8 cellular contexts compared by ENCODE assay signal in the genomic region with DNA sequence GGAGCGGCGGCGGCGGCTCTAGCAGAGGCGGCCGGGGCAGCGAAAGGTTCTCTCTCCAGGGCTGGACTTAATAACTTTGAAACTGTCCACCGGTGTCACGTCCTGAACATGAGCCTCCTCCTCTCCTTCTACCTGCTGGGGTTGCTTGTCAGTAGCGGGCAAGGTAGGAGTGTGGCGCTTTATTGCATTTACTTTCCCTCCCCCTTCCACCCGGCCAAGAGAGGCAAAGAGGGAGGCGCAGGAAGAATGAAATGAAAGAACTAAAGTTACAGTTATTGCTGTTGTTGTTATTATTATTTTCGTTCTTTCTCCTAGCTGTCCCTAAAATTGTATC. TPM values are rescaled to one million over a fixed set of nuclear protein-coding genes. Genes with fewer than 3 reads are reported as not detected.
DNase-seq lines count a peak whose midpoint lies in the region; ATAC-seq and TF ChIP-seq lines count a peak whose summit lies in the region.

No MANE protein-coding gene starts in this region.

- no peaks in the 10 kb centered on the region for H3K4me1 ChIP-seq in cardiac muscle cell (ENCODE audit: low read depth)
- H3K4me1 ChIP-seq in lung (ENCODE audit: control insufficient read depth in 2 of 2, insufficient read depth in 2 of 2, low read length in 2 of 2) = peaks cover 0 to 5% of the 10 kb centered on the region in 2 donors
- peaks cover 0 to 4% of the 10 kb centered on the region in 2 donors for H3K4me1 ChIP-seq in uterus

- peaks cover 31% of the 10 kb centered on the region for H3K27me3 ChIP-seq in cardiac muscle cell
- no peaks in the 10 kb centered on the region for H3K27me3 ChIP-seq in lung (ENCODE audit: control insufficient read depth, insufficient read depth)
- no peaks in the 10 kb centered on the region for H3K27me3 ChIP-seq in uterus

- 0 to 1% methylated on average over 14 of the region's 14 CpGs for WGBS in lung, 2 donors

- H3K9me3 ChIP-seq in cardiac muscle cell (ENCODE audit: low read depth) (no peaks in the 10 kb centered on the region), lung (ENCODE audit: control insufficient read depth in 2 of 2, insufficient read depth in 1 of 2, low read length in 1 of 2) (no peaks in the 10 kb centered on the region), uterus (no peaks in the 10 kb centered on the region)

- TF ChIP-seq CTCF in cardiac muscle cell (IDR thresholded peaks at IDR 0.05; ENCODE audit: low read depth, low read length) = no peak
- no peak for TF ChIP-seq CTCF in astrocyte of the cerebellum (IDR thresholded peaks at IDR 0.05; ENCODE audit: low read depth, low read length, missing control alignments)
- no peak for TF ChIP-seq CTCF in lung (IDR thresholded peaks at IDR 0.05; ENCODE audit: control extremely low read depth, extremely low read depth)
- no peak for TF ChIP-seq CTCF in uterus (IDR thresholded peaks at IDR 0.05)

- H3K4me3 ChIP-seq in cardiac muscle cell (peak overlapping the region; percentile 46), astrocyte of the cerebellum (ENCODE audit: low read depth, low read length) (peak overlapping the region; percentile 70), lung (peak overlapping the region; percentile 37), uterus (peak overlapping the region; percentile 42 to 46)

- H3K36me3 ChIP-seq in cardiac muscle cell (no peaks in the 10 kb centered on the region), lung (ENCODE audit: control insufficient read depth in 2 of 2, insufficient read depth in 2 of 2, low read length in 2 of 2) (no peaks in the 10 kb centered on the region), uterus (no peaks in the 10 kb centered on the region)

- in situ Hi-C loops in astrocyte of the cerebellum (cut with HindIII; ENCODE audit: low sequenced_read_pairs) = no loop called here

- intact Hi-C loops in Right ventricle myocardium inferior (cut with DNase I) (no loop called here), uterus (cut with DNase I; ENCODE audit: low total_unique reads) (no loop called here), posterior cingulate gyrus (cut with DNase I) (loop anchor here (5.0 kb wide), 1 partner anchor 1794 kb away; no protein-coding TSS in a partner anchor)

- DNase-seq in cardiac muscle cell (ENCODE audit: low read depth in 1 of 2, low spot score in 1 of 2) (no peak), Right ventricle myocardium inferior (ENCODE audit: missing footprints) (no peak), astrocyte of the cerebellum (ENCODE audit: low read depth) (no peak), lung (ENCODE audit: low spot score) (no peak), uterus (no peak), posterior cingulate gyrus (no peak), NCI-H1694 (lab: John Stamatoyannopoulos, UW) (no peak)

- TF ChIP-seq POLR2A in uterus (IDR thresholded peaks at IDR 0.05) = no peak

- ATAC-seq in Right ventricle myocardium inferior (no peak), lung (ENCODE audit: insufficient read depth, low FRiP score) (no peak), HG03460 (IDR thresholded peaks at IDR 0.05; ENCODE audit: unreplicated experiment) (no peak)

- no peak overlapping the region for H3K27ac ChIP-seq in cardiac muscle cell
- H3K27ac ChIP-seq in lung (ENCODE audit: low read depth in 1 of 2, low read length in 1 of 2) = no peak overlapping the region
- peak overlapping the region in 1 of 2 donors; percentile 54 for H3K27ac ChIP-seq in uterus

RNA-seq across cellular contexts. Expression of a gene that starts 0.2 kb away (rescaled TPM):
- 0.45 and 2.5 TPM in 2 replicates for total RNA-seq in cardiac muscle cell
- polyA plus RNA-seq in cardiac muscle cell = 0.04 and 2.6 TPM in 2 replicates
- 5.4 TPM for total RNA-seq in Right ventricle myocardium inferior
- 10 to 100 TPM in 1 of 2 donors, 1 to 10 TPM in 1; 9.0 to 11.7 TPM for total RNA-seq in lung
- polyA plus RNA-seq in lung = 1 to 10 TPM in 1 of 2 donors, under 1 TPM in 1; 0.45 to 2.7 TPM
- total RNA-seq in uterus = 100 to 1,000 TPM in 1 of 4 donors, 10 to 100 TPM in 1, 1 to 10 TPM in 2; 1.2 to 214 (median 26.1) TPM
